8 cellular contexts compared by ENCODE assay signal in the genomic region with DNA sequence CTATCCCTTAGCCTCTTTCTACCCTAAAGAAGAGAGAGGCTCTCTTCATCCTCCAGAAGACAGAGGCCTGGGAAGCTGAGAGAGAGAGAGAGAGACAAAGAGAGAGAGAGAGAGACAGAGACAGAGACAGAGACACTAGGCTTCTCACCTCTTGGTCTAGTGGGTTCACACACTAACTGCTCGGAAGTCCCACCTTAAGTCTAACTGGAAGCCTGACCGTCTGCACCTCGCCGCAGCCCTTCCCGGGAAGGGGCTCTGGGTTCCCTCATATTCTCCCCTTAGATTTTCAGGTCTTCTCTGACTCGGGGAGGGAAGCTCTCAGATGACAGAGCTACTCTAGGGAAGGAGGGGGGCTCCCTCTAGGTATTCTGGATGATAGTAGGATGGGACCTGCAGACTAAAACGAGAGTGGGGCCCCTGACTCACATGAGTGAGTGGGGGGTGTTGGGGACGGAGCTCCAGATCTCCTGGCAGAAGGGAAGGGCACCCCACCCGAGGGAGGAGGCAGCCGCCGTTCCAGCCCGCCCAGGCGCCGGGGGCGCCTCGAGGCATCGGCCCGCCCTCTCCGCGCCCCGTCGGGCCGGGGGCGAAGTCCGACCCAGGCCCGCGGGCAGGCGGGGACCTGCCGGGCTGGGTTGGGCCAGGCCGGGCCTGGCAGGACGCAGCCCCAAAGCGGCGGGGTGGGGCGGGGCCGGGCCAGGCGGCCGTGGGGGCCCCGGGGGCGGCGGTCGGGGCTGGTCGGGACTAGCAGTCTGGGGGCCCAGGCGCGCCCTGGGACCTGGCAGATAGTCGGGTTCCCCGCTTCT.
DNase-seq lines count a peak whose midpoint lies in the region; ATAC-seq and TF ChIP-seq lines count a peak whose summit lies in the region.

No MANE protein-coding gene starts in this region.

- DNase-seq in COR-L47 (lab: John Stamatoyannopoulos, UW) (peak; percentile 24), adipocyte (ENCODE audit: low read depth) (no peak), iris pigment epithelial cell (ENCODE audit: low read depth) (peak; percentile 36), NCI-H774 (lab: John Stamatoyannopoulos, UW) (no peak)
- peak; percentile 49 for DNase-seq in stimulated activated naive CD4-positive, alpha-beta T cell treated with Interleukin-2 at 50 U/mL for 16 hours (lab: John Stamatoyannopoulos, UW)

- CTCF ChIA-PET in HEK293 (lab: Yijun Ruan, JAX) = interaction anchor here (0.7 to 3.4 kb wide), 5 partner anchors 12 to 37 kb away, joined by 4 to 20 read pairs (median 11); no protein-coding TSS in a partner anchor

- H3K4me3 ChIP-seq in HEK293 (ENCODE audit: low read depth, low read length) (peak overlapping the region; percentile 30), adipocyte (ENCODE audit: low read length) (peak overlapping the region; percentile 99)

- TF ChIP-seq CTCF in HEK293 (tag by site-specific recombination; IDR thresholded peaks at IDR 0.05) = no peak

- no peaks in the 10 kb centered on the region for H3K27me3 ChIP-seq in adipocyte (replicated peaks; ENCODE audit: control insufficient read depth, insufficient read depth, low read length)

- no peaks in the 10 kb centered on the region; a peak in 1 of 3 replicates for H3K36me3 ChIP-seq in HEK293 (ENCODE audit: control insufficient read depth in 2 of 2, insufficient read depth in 1 of 2, low read length in 2 of 2)
- no peaks in the 10 kb centered on the region for H3K36me3 ChIP-seq in adipocyte (ENCODE audit: control insufficient read depth, insufficient read depth, low read length, severe bottlenecking)

- POLR2A ChIA-PET in HEK293 (lab: Yijun Ruan, JAX) = interaction anchor here (0.7 to 1.2 kb wide), 2 partner anchors 12 to 216 kb away, joined by 3 to 4 read pairs; no protein-coding TSS in a partner anchor

- ATAC-seq in GM18873 (IDR thresholded peaks at IDR 0.05; ENCODE audit: low FRiP score, unreplicated experiment) (no peak), HG03095 (IDR thresholded peaks at IDR 0.05; ENCODE audit: unreplicated experiment) (no peak)

- H3K9ac ChIP-seq in adipocyte (ENCODE audit: low read length) = peak overlapping the region; percentile 99

- H3K9me3 ChIP-seq in HEK293 (ENCODE audit: control insufficient read depth, insufficient read depth, low read depth, low read length) (no peaks in the 10 kb centered on the region), adipocyte (ENCODE audit: control insufficient read depth, low read length) (no peaks in the 10 kb centered on the region)

- peak overlapping the region; percentile 20 for H3K27ac ChIP-seq in HEK293 (ENCODE audit: extremely low read depth, low read depth, low read length)

- peaks cover 21% of the 10 kb centered on the region for H3K4me1 ChIP-seq in HEK293 (ENCODE audit: control insufficient read depth, insufficient read depth, low read length)
- peaks cover 51% of the 10 kb centered on the region for H3K4me1 ChIP-seq in adipocyte (ENCODE audit: control insufficient read depth, insufficient read depth, low read length)

TF ChIP-seq in HEK293, 187 proteins besides CTCF, POLR2A, EP300 and RAD21:
- TF ChIP-seq KLF1 (tag by site-specific recombination; IDR thresholded peaks at IDR 0.05) = 0 out of 2 replicates have a peak, but pooled peaks have one; percentile 30
- no peak for TF ChIP-seq ZNF16 (tag by site-specific recombination; IDR thresholded peaks at IDR 0.05; ENCODE audit: low read depth)
- TF ChIP-seq ZBTB17 (tag by site-specific recombination; IDR thresholded peaks at IDR 0.05) = 0 out of 2 replicates have a peak, but pooled peaks have one; percentile 9
- TF ChIP-seq HOXC10 (CRISPR knock-in tag; IDR thresholded peaks at IDR 0.05) = no peak
- TF ChIP-seq, protein P1, sequence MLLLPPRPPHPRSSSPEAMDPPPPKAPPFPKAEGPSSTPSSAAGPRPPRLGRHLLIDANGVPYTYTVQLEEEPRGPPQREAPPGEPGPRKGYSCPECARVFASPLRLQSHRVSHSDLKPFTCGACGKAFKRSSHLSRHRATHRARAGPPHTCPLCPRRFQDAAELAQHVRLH (tag by site-specific recombination; IDR thresholded peaks at IDR 0.05) = 0 out of 2 replicates have a peak, but pooled peaks have one; percentile 19
- TF ChIP-seq ZNF366 (tag by site-specific recombination; conservative IDR thresholded peaks at IDR 0.05) = 0 out of 2 replicates have a peak, but pooled peaks have one; percentile 9
- no peak for TF ChIP-seq ZNF121 (tag by site-specific recombination; IDR thresholded peaks at IDR 0.05)
- TF ChIP-seq ZNF600 (tag by site-specific recombination; IDR thresholded peaks at IDR 0.05) = no peak
- no peak for TF ChIP-seq ZNF23 (tag by site-specific recombination; IDR thresholded peaks at IDR 0.05; ENCODE audit: borderline replicate concordance)
- no peak for TF ChIP-seq ZNF157 (tag by site-specific recombination; IDR thresholded peaks at IDR 0.05)
- no peak for TF ChIP-seq ZNF311 (tag by site-specific recombination; IDR thresholded peaks at IDR 0.05; ENCODE audit: borderline replicate concordance)
- no peak for TF ChIP-seq ZBTB20 (tag by site-specific recombination; IDR thresholded peaks at IDR 0.05)
- TF ChIP-seq ZFHX2 (tag by site-specific recombination; conservative IDR thresholded peaks at IDR 0.05) = peak; percentile 11
- peak; percentile 56 for TF ChIP-seq ZNF596 (tag by site-specific recombination; IDR thresholded peaks at IDR 0.05)
- peak; percentile 81 for TF ChIP-seq ZNF394 (tag by site-specific recombination; IDR thresholded peaks at IDR 0.05; ENCODE audit: borderline replicate concordance)
- 0 out of 2 replicates have a peak, but pooled peaks have one; percentile 10 for TF ChIP-seq ZBTB48 (tag by site-specific recombination; IDR thresholded peaks at IDR 0.05)
- TF ChIP-seq HOXA7 (CRISPR knock-in tag; IDR thresholded peaks at IDR 0.05; ENCODE audit: borderline replicate concordance) = no peak
- 0 out of 2 replicates have a peak, but pooled peaks have one; percentile 39 for TF ChIP-seq ZBTB10 (tag by site-specific recombination; IDR thresholded peaks at IDR 0.05)
- TF ChIP-seq ZNF18 (tag by site-specific recombination; IDR thresholded peaks at IDR 0.05) = 0 out of 2 replicates have a peak, but pooled peaks have one; percentile 80
- peak; percentile 37; the same call in 1 of the 2 replicates for TF ChIP-seq ZNF335 (tag by site-specific recombination; conservative IDR thresholded peaks at IDR 0.05)
- 0 out of 2 replicates have a peak, but pooled peaks have one; percentile 2 for TF ChIP-seq ZBTB8A (tag by site-specific recombination; IDR thresholded peaks at IDR 0.05)
- TF ChIP-seq ZNF24 (tag by site-specific recombination; IDR thresholded peaks at IDR 0.05) = no peak

Comparison
In these comparisons a context has a peak if more than half of its experiments do, and no peak if none do; other contexts are left out.
1. DNase-seq: peak in COR-L47 (single experiment), iris pigment epithelial cell (single experiment) and stimulated activated naive CD4-positive, alpha-beta T cell treated with Interleukin-2 at 50 U/mL for 16 hours (single experiment); none in adipocyte (single experiment) and NCI-H774 (single experiment).